In genomic region chr5:1113332-1113690, GRCh38 we compare ENCODE assay signal across 23 cellular contexts. TPM values are rescaled to one million over a fixed set of nuclear protein-coding genes. Genes with fewer than 3 reads are reported as not detected.
DNase-seq lines count a peak whose midpoint lies in the region; ATAC-seq and TF ChIP-seq lines count a peak whose summit lies in the region.
"Had no signal": no experiment of that assay in that cellular context is flagged by ENCODE, and none has a peak within 500 bp of the region (broad histone marks: within the 10 kb centered on the region; RNA-seq: fewer than 3 reads in every experiment).

No MANE protein-coding gene starts in this region.

- H3K4me1 ChIP-seq in right atrium auricular region: peaks cover 0 to 32% of the 10 kb centered on the region in 2 donors

- CTCF ChIA-PET in activated CD4-positive, alpha-beta T cell treated with anti-CD3 and anti-CD28 coated beads for 36 hours (lab: Charles Lee): no interaction called here

- H3K36me3 Mint-ChIP-seq in activated CD4-positive, alpha-beta T cell treated with anti-CD3 and anti-CD28 coated beads for 36 hours (ENCODE audit: low read depth): no peaks in the 10 kb centered on the region
- H3K36me3 Mint-ChIP-seq in IgD-negative memory B cell: no peaks in the 10 kb centered on the region
- peaks cover 7% of the 10 kb centered on the region for H3K36me3 Mint-ChIP-seq in activated T-helper 2 cell treated with anti-CD3 and anti-CD28 coated beads, Interferon-gamma antibody, Interleukin-2, Interleukin-4, amounts not matched to agents 10 μg/mL and 5 μg/mL and 100 μg/mL, durations not matched to agents 14 hours and 24 hours and 36 hours (ENCODE audit: low read depth)
- H3K36me3 Mint-ChIP-seq in nephron (ENCODE audit: low read depth): no peaks in the 10 kb centered on the region
- H3K36me3 Mint-ChIP-seq: activated naive CD4-positive, alpha-beta T cell treated with anti-CD3 and anti-CD28 coated beads, Interleukin-2, amount 50 U/mL, for 24 hours had no signal

- peak overlapping the region; percentile 19 for H3K4me3 Mint-ChIP-seq in activated CD4-positive, alpha-beta T cell treated with anti-CD3 and anti-CD28 coated beads for 36 hours
- H3K4me3 Mint-ChIP-seq in IgD-negative memory B cell: peak overlapping the region in 3 of 4 donors; percentile 10 to 72 (median 25)
- H3K4me3 Mint-ChIP-seq in activated T-helper 2 cell treated with anti-CD3 and anti-CD28 coated beads, Interferon-gamma antibody, Interleukin-2, Interleukin-4, amounts not matched to agents 10 μg/mL and 5 μg/mL and 100 μg/mL, durations not matched to agents 14 hours and 24 hours and 36 hours (ENCODE audit: low read depth): peak overlapping the region; percentile 54
- H3K4me3 Mint-ChIP-seq in nephron: peak overlapping the region; percentile 65 to 79 (median 76)
- H3K4me3 Mint-ChIP-seq: activated naive CD4-positive, alpha-beta T cell treated with anti-CD3 and anti-CD28 coated beads, Interleukin-2, amount 50 U/mL, for 24 hours had no signal

- H3K36me3 ChIP-seq in right atrium auricular region: no peaks in the 10 kb centered on the region
- H3K36me3 ChIP-seq: brain microvascular endothelial cell, transverse colon had no signal

- H3K9me3 ChIP-seq in right atrium auricular region: no peaks in the 10 kb centered on the region
- H3K9me3 ChIP-seq: transverse colon had no signal

- DNase-seq in activated CD4-positive, alpha-beta T cell treated with anti-CD3 and anti-CD28 coated beads for 36 hours: no peak
- no peak for DNase-seq in activated CD4-positive, alpha-beta T cell treated with anti-CD3 and anti-CD28 coated beads for 1 hour
- no peak for DNase-seq in activated T-helper 2 cell treated with anti-CD3 and anti-CD28 coated beads, Interferon-gamma antibody, Interleukin-2, Interleukin-4, amounts not matched to agents 10 μg/mL and 5 μg/mL and 100 μg/mL, durations not matched to agents 14 hours and 24 hours and 36 hours (ENCODE audit: low spot score)
- DNase-seq in HuH-7 (ENCODE audit: low spot score): no peak
- DNase-seq in right atrium auricular region (ENCODE audit: low spot score): no peak
- DNase-seq: brain microvascular endothelial cell; DMS79 treated with DMSO at 0.1 percent for 48 hours; foreskin melanocyte; GM23248; kidney glomerular epithelial cell; mesendoderm; NCI-H187; NCI-H345; occipital lobe; stimulated activated naive CD4-positive, alpha-beta T cell treated with Interleukin-2 at 50 U/mL for 16 hours; transverse colon had no signal

- no peaks in the 10 kb centered on the region for H3K27me3 Mint-ChIP-seq in activated CD4-positive, alpha-beta T cell treated with anti-CD3 and anti-CD28 coated beads for 36 hours
- H3K27me3 Mint-ChIP-seq in IgD-negative memory B cell (peaks cover 23% of the 10 kb centered on the region), nephron (ENCODE audit: low read depth) (peaks cover 9% of the 10 kb centered on the region)
- H3K27me3 Mint-ChIP-seq in activated T-helper 2 cell treated with anti-CD3 and anti-CD28 coated beads, Interferon-gamma antibody, Interleukin-2, Interleukin-4, amounts not matched to agents 10 μg/mL and 5 μg/mL and 100 μg/mL, durations not matched to agents 14 hours and 24 hours and 36 hours (ENCODE audit: low read depth): no peaks in the 10 kb centered on the region
- H3K27me3 Mint-ChIP-seq: activated naive CD4-positive, alpha-beta T cell treated with anti-CD3 and anti-CD28 coated beads, Interleukin-2, amount 50 U/mL, for 24 hours had no signal

- H3K9me3 Mint-ChIP-seq in activated CD4-positive, alpha-beta T cell treated with anti-CD3 and anti-CD28 coated beads for 36 hours (ENCODE audit: low read depth): no peaks in the 10 kb centered on the region
- no peaks in the 10 kb centered on the region for H3K9me3 Mint-ChIP-seq in IgD-negative memory B cell
- no peaks in the 10 kb centered on the region for H3K9me3 Mint-ChIP-seq in activated T-helper 2 cell treated with anti-CD3 and anti-CD28 coated beads, Interferon-gamma antibody, Interleukin-2, Interleukin-4, amounts not matched to agents 10 μg/mL and 5 μg/mL and 100 μg/mL, durations not matched to agents 14 hours and 24 hours and 36 hours
- H3K9me3 Mint-ChIP-seq in nephron: no peaks in the 10 kb centered on the region
- H3K9me3 Mint-ChIP-seq: activated naive CD4-positive, alpha-beta T cell treated with anti-CD3 and anti-CD28 coated beads, Interleukin-2, amount 50 U/mL, for 24 hours had no signal

- no peak overlapping the region for H3K27ac ChIP-seq in right atrium auricular region
- H3K27ac ChIP-seq: brain microvascular endothelial cell, epithelial cell of prostate, GM23248, transverse colon had no signal

- no peak overlapping the region for H3K4me3 ChIP-seq in right atrium auricular region
- H3K4me3 ChIP-seq: GM23248, transverse colon had no signal

- H3K27ac Mint-ChIP-seq in activated CD4-positive, alpha-beta T cell treated with anti-CD3 and anti-CD28 coated beads for 36 hours: no peak overlapping the region
- peak overlapping the region in 2 of 3 donors; percentile 23 to 32 for H3K27ac Mint-ChIP-seq in IgD-negative memory B cell
- no peak overlapping the region for H3K27ac Mint-ChIP-seq in activated T-helper 2 cell treated with anti-CD3 and anti-CD28 coated beads, Interferon-gamma antibody, Interleukin-2, Interleukin-4, amounts not matched to agents 10 μg/mL and 5 μg/mL and 100 μg/mL, durations not matched to agents 14 hours and 24 hours and 36 hours
- H3K27ac Mint-ChIP-seq in nephron: no peak overlapping the region
- H3K27ac Mint-ChIP-seq: activated naive CD4-positive, alpha-beta T cell treated with anti-CD3 and anti-CD28 coated beads, Interleukin-2, amount 50 U/mL, for 24 hours had no signal

- no peak for ATAC-seq in activated CD4-positive, alpha-beta T cell treated with anti-CD3 and anti-CD28 coated beads for 36 hours
- ATAC-seq in HG03196 (IDR thresholded peaks at IDR 0.05; ENCODE audit: unreplicated experiment): no peak
- ATAC-seq: Right ventricle myocardium inferior, sciatic nerve had no signal

- intact Hi-C loops in activated CD4-positive, alpha-beta T cell treated with anti-CD3 and anti-CD28 coated beads for 36 hours (cut with DNase I, micrococcal nuclease): loop anchor here in 1 of 2 experiments (2.0 to 5.0 kb wide), 3 partner anchors 375 to 501 kb away; partner anchors contain the start of gene CEP72
- intact Hi-C loops in activated T-helper 2 cell treated with anti-CD3 and anti-CD28 coated beads, Interferon-gamma antibody, Interleukin-2, Interleukin-4, amounts not matched to agents 10 μg/mL and 5 μg/mL and 100 μg/mL, durations not matched to agents 14 hours and 24 hours and 36 hours (cut with micrococcal nuclease): no loop called here

- H3K4me1 Mint-ChIP-seq in activated CD4-positive, alpha-beta T cell treated with anti-CD3 and anti-CD28 coated beads for 36 hours: peaks cover 22% of the 10 kb centered on the region
- H3K4me1 Mint-ChIP-seq in IgD-negative memory B cell (peaks cover 12 to 13% (median 13%) of the 10 kb centered on the region in 3 donors), nephron (peaks cover 40% of the 10 kb centered on the region)
- H3K4me1 Mint-ChIP-seq in activated T-helper 2 cell treated with anti-CD3 and anti-CD28 coated beads, Interferon-gamma antibody, Interleukin-2, Interleukin-4, amounts not matched to agents 10 μg/mL and 5 μg/mL and 100 μg/mL, durations not matched to agents 14 hours and 24 hours and 36 hours (ENCODE audit: low read depth): peaks cover 17% of the 10 kb centered on the region

- POLR2A ChIA-PET in activated CD4-positive, alpha-beta T cell treated with anti-CD3 and anti-CD28 coated beads for 36 hours (lab: Charles Lee): no interaction called here

- no peaks in the 10 kb centered on the region for H3K27me3 ChIP-seq in right atrium auricular region
- H3K27me3 ChIP-seq: transverse colon had no signal

- TF ChIP-seq CTCF in nephron (IDR thresholded peaks at IDR 0.05; ENCODE audit: unreplicated experiment in 3 of 3): no peak
- no peak for TF ChIP-seq CTCF in right atrium auricular region (IDR thresholded peaks at IDR 0.05)

RNA-seq across cellular contexts. Expression of gene SLC12A7, which starts 1.4 kb away (rescaled TPM):
- 10 to 100 TPM; 18.5 to 21.6 TPM for total RNA-seq in activated CD4-positive, alpha-beta T cell treated with anti-CD3 and anti-CD28 coated beads for 36 hours
- 10.9 TPM for polyA plus RNA-seq in IgD-negative memory B cell
- total RNA-seq in activated T-helper 2 cell treated with anti-CD3 and anti-CD28 coated beads, Interferon-gamma antibody, Interleukin-2, Interleukin-4, amounts not matched to agents 10 μg/mL and 5 μg/mL and 100 μg/mL, durations not matched to agents 14 hours and 24 hours and 36 hours: 31.1 and 31.9 TPM in 2 replicates
- total RNA-seq in right atrium auricular region: 10 to 100 TPM; 28.5 to 42.3 TPM

Comparison
In these comparisons a context has a peak if more than half of its experiments do, and no peak if none do; other contexts are left out.
1. H3K27ac Mint-ChIP-seq: peak in IgD-negative memory B cell (2 of 3); none in activated CD4-positive, alpha-beta T cell treated with anti-CD3 and anti-CD28 coated beads for 36 hours (single experiment), activated T-helper 2 cell treated with anti-CD3 and anti-CD28 coated beads, Interferon-gamma antibody, Interleukin-2, Interleukin-4, amounts not matched to agents 10 μg/mL and 5 μg/mL and 100 μg/mL, durations not matched to agents 14 hours and 24 hours and 36 hours (single experiment) and nephron (0 of 3).
2. H3K4me3 Mint-ChIP-seq: peak in every context shown above with its lines; median percentile 76 in nephron; 54 in activated T-helper 2 cell treated with anti-CD3 and anti-CD28 coated beads, Interferon-gamma antibody, Interleukin-2, Interleukin-4, amounts not matched to agents 10 μg/mL and 5 μg/mL and 100 μg/mL, durations not matched to agents 14 hours and 24 hours and 36 hours; 25 in IgD-negative memory B cell; 19 in activated CD4-positive, alpha-beta T cell treated with anti-CD3 and anti-CD28 coated beads for 36 hours.